ENCODE assay signal across 11 cellular contexts in the genomic region with DNA sequence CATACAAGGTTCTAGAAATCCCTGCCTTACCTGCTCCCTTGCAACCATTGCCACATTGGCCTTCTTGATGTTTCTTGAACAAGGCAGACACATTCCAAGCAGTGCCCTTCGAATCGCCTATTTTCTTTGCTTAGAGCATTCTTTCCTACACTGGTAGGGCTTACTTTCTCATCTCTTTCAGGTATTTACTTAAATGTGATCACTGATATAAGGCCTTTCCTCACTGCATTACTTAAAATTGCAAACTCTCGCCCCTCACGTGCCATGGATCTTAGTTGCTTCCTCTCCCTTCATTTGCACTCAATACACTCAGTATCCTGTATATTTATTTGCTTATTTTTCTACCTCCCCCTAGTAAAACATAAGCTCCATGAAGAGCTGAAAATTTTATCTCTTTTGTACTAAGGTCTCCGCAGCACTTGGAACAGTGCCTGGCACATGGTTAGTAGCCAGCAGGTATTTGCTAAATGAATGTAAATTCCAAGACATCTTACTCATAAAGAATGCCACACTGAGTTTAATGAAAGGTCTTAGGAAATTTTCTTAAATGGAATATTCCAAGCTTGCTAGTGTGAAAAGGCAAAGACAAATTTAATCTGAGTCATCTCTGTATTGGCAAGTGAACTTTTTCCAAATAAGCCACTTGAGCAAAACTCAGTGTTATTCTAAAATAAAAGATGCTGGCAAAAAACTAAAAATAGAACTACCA. TPM values are rescaled to one million over a fixed set of nuclear protein-coding genes. Genes with fewer than 3 reads are reported as not detected.
DNase-seq lines count a peak whose midpoint lies in the region; ATAC-seq and TF ChIP-seq lines count a peak whose summit lies in the region.
"Had no signal": no experiment of that assay in that cellular context is flagged by ENCODE, and none has a peak within 500 bp of the region (broad histone marks: within the 10 kb centered on the region; RNA-seq: fewer than 3 reads in every experiment).

No MANE protein-coding gene starts in this region.

- DNase-seq in H4 (ENCODE audit: low spot score) = peak; percentile 77
- DNase-seq in fibroblast of villous mesenchyme (ENCODE audit: low read depth) = peak; percentile 64
- peak; percentile 41 for DNase-seq in superior temporal gyrus (ENCODE audit: extremely low spot score)
- no peak for DNase-seq in NCI-H510A (lab: John Stamatoyannopoulos, UW)
- DNase-seq in NK-92 (lab: John Stamatoyannopoulos, UW; ENCODE audit: unreplicated experiment) = no peak
- DNase-seq in activated T-cell treated with anti-CD3 and anti-CD28 coated beads, Interleukin-2, amount 50 U/mL, for 1 hour = no peak
- DNase-seq: activated gamma-delta T cell, NCI-H146, ovary, uterus had no signal

- H3K4me3 ChIP-seq in fibroblast of villous mesenchyme (ENCODE audit: low read depth, low read length) = no peak overlapping the region
- H3K4me3 ChIP-seq: ovary, uterus had no signal

- TF ChIP-seq CTCF in fibroblast of villous mesenchyme (IDR thresholded peaks at IDR 0.05; ENCODE audit: insufficient read depth, low read depth, low read length) = no peak

- peak; percentile 78 for ATAC-seq in SK-N-SH treated with all-trans-retinoic acid at 6 μM for 48 hours

TF ChIP-seq in SK-N-SH treated with all-trans-retinoic acid at 6 μM for 48 hours, 23 proteins besides CTCF, POLR2A, EP300 and RAD21:
- peak; percentile 62; the same call in 1 of the 2 replicates for TF ChIP-seq ISL1 (CRISPR knock-in tag; IDR thresholded peaks at IDR 0.05)
- TF ChIP-seq OSR1 (CRISPR knock-in tag; IDR thresholded peaks at IDR 0.05) = no peak
- no peak for TF ChIP-seq GLIS3 (CRISPR knock-in tag; IDR thresholded peaks at IDR 0.05)
- TF ChIP-seq ZNF565 (CRISPR knock-in tag; conservative IDR thresholded peaks at IDR 0.05; ENCODE audit: low read depth) = no peak

RNA-seq across cellular contexts. Expression of a gene that starts 42.4 kb away (rescaled TPM):
- total RNA-seq in H4 (2014; rRNA removed; shearing (Covaris generic)) = 2.4 and 2.7 TPM in 2 replicates
- 1.6 and 3.5 TPM in 2 replicates for total RNA-seq in fibroblast of villous mesenchyme

Comparison
In these comparisons a context has a peak if more than half of its experiments do, and no peak if none do; other contexts are left out.
1. DNase-seq: peak in H4 (single experiment), fibroblast of villous mesenchyme (single experiment) and superior temporal gyrus (single experiment); none in NCI-H510A (single experiment), NK-92 (single experiment) and activated T-cell treated with anti-CD3 and anti-CD28 coated beads, Interleukin-2, amount 50 U/mL, for 1 hour (single experiment).